Comparison of ENCODE assay signal across 9 cellular contexts in the genomic region with DNA sequence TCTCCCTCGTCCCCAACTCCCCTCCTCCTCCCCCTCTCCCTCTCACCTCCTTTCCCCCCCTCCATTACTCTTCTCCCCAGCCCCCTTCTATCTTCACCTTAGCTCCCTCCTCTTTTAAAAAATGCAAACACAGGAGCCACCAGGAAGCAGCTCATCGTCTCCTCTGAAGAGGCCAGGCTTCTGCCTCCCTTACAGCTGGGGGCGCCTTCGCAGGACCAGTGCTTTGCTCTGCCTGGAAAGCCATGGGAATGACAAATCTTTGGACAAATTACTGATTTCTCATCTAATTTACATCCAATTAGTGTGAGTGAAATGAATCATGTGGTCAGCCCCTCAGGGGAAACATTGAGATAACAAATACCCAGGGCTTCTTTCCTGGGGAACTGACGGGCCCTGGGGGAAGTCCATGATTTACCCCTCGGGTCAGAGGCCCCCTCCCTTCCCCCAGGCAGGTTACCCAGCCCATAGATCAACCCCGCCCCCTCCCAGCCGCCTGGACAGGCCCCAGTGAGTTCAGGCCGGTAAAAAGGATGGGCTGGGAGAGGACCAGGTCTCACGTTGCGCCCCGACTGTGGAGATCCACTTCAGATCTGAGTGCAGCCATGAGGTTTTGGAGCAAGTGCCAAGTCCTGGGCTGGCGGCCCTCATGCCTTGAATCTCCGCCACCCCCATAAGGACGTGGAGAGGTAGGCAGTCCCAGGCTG.
DNase-seq lines count a peak whose midpoint lies in the region; ATAC-seq and TF ChIP-seq lines count a peak whose summit lies in the region.
"Had no signal": no experiment of that assay in that cellular context is flagged by ENCODE, and none has a peak within 500 bp of the region (broad histone marks: within the 10 kb centered on the region; RNA-seq: fewer than 3 reads in every experiment).

No MANE protein-coding gene starts in this region.

- no peaks in the 10 kb centered on the region for H3K36me3 Mint-ChIP-seq in CD4-positive, CD25-positive, alpha-beta regulatory T cell
- H3K36me3 Mint-ChIP-seq in activated B cell treated with CpG ODN at 0.5 μM for 24 hours (ENCODE audit: low read depth): no peaks in the 10 kb centered on the region

- H3K9me3 ChIP-seq in CD4-positive, CD25-positive, alpha-beta regulatory T cell (ENCODE audit: control insufficient read depth in 2 of 2, low read length in 2 of 2): no peaks in the 10 kb centered on the region
- H3K9me3 ChIP-seq in left lung (no peaks in the 10 kb centered on the region), right atrium auricular region (no peaks in the 10 kb centered on the region)

- intact Hi-C loops in activated B cell treated with CpG ODN at 0.5 μM for 24 hours (cut with micrococcal nuclease) (loop anchor here (1.0 to 2.0 kb wide), 2 partner anchors 83 to 386 kb away; no protein-coding TSS in a partner anchor), left lung (cut with DNase I) (no loop called here)

- CTCF ChIA-PET in activated B cell treated with CpG ODN at 0.5 μM for 24 hours (lab: Charles Lee): interaction anchor here (0.9 to 1.3 kb wide), 3 partner anchors 33 to 530 kb away, joined by 3 to 4 read pairs (median 3); no protein-coding TSS in a partner anchor

- peaks cover 26% of the 10 kb centered on the region for H3K4me1 ChIP-seq in CD4-positive, CD25-positive, alpha-beta regulatory T cell (ENCODE audit: control insufficient read depth, insufficient read depth, low read length, poor library complexity, severe bottlenecking)
- H3K4me1 ChIP-seq in left lung (peaks cover 6 to 21% of the 10 kb centered on the region in 2 donors), right atrium auricular region (peaks cover 0 to 5% of the 10 kb centered on the region in 2 donors), foreskin keratinocyte (no peaks in the 10 kb centered on the region)

- peak overlapping the region; percentile 72 to 97 (median 94) for H3K27ac Mint-ChIP-seq in CD4-positive, CD25-positive, alpha-beta regulatory T cell
- peak overlapping the region; percentile 93 for H3K27ac Mint-ChIP-seq in activated B cell treated with CpG ODN at 0.5 μM for 24 hours

- peaks cover 5 to 63% (median 32%) of the 10 kb centered on the region in 4 donors for H3K4me1 Mint-ChIP-seq in CD4-positive, CD25-positive, alpha-beta regulatory T cell
- H3K4me1 Mint-ChIP-seq in activated B cell treated with CpG ODN at 0.5 μM for 24 hours: peaks cover 65% of the 10 kb centered on the region

- no peak for DNase-seq in CD4-positive, CD25-positive, alpha-beta regulatory T cell
- DNase-seq in activated B cell treated with CpG ODN at 0.5 μM for 24 hours (peak; percentile 42), left lung (peak in 1 of 2 donors; percentile 39), right atrium auricular region (ENCODE audit: low spot score) (no peak), foreskin keratinocyte (no peak), ureter (ENCODE audit: low spot score) (no peak), OCI-M1 (lab: John Stamatoyannopoulos, UW) (no peak)
- DNase-seq: NCI-H2081 treated with DMSO at 0.1 percent for 48 hours had no signal

- peak overlapping the region in 3 of 4 donors; percentile 51 to 80 (median 76) for H3K4me3 Mint-ChIP-seq in CD4-positive, CD25-positive, alpha-beta regulatory T cell
- H3K4me3 Mint-ChIP-seq in activated B cell treated with CpG ODN at 0.5 μM for 24 hours: peak overlapping the region; percentile 85

- TF ChIP-seq CTCF in activated B cell treated with CpG ODN at 0.5 μM for 24 hours (IDR thresholded peaks at IDR 0.05) (no peak), left lung (IDR thresholded peaks at IDR 0.05) (no peak), right atrium auricular region (IDR thresholded peaks at IDR 0.05) (no peak), foreskin keratinocyte (conservative IDR thresholded peaks at IDR 0.05) (no peak)

- H3K27me3 ChIP-seq in CD4-positive, CD25-positive, alpha-beta regulatory T cell (ENCODE audit: control insufficient read depth, insufficient read depth, low read length): no peaks in the 10 kb centered on the region
- H3K27me3 ChIP-seq in left lung: peaks cover 3 to 11% of the 10 kb centered on the region in 2 donors
- no peaks in the 10 kb centered on the region for H3K27me3 ChIP-seq in right atrium auricular region
- H3K27me3 ChIP-seq in foreskin keratinocyte: peaks cover 28% of the 10 kb centered on the region

- no peak overlapping the region for H3K27ac ChIP-seq in CD4-positive, CD25-positive, alpha-beta regulatory T cell (ENCODE audit: insufficient read depth, low read length, poor library complexity, severe bottlenecking)
- H3K27ac ChIP-seq in left lung (no peak overlapping the region), right atrium auricular region (no peak overlapping the region), foreskin keratinocyte (no peak overlapping the region)

- H3K27me3 Mint-ChIP-seq in CD4-positive, CD25-positive, alpha-beta regulatory T cell: peaks cover 5% of the 10 kb centered on the region
- H3K27me3 Mint-ChIP-seq in activated B cell treated with CpG ODN at 0.5 μM for 24 hours: no peaks in the 10 kb centered on the region

- no peaks in the 10 kb centered on the region for H3K36me3 ChIP-seq in CD4-positive, CD25-positive, alpha-beta regulatory T cell (ENCODE audit: control insufficient read depth, insufficient read depth, low read length)
- H3K36me3 ChIP-seq in left lung (no peaks in the 10 kb centered on the region), right atrium auricular region (no peaks in the 10 kb centered on the region)

- H3K4me3 ChIP-seq in CD4-positive, CD25-positive, alpha-beta regulatory T cell (ENCODE audit: low read depth, low read length): no peak overlapping the region
- H3K4me3 ChIP-seq in left lung (no peak overlapping the region), right atrium auricular region (no peak overlapping the region)

- ATAC-seq in CD4-positive, CD25-positive, alpha-beta regulatory T cell (ENCODE audit: low read depth in 2 of 2): no peak
- ATAC-seq in GM19463 (IDR thresholded peaks at IDR 0.05; ENCODE audit: unreplicated experiment): peak; percentile 21
- ATAC-seq in activated B cell treated with CpG ODN at 0.5 μM for 24 hours (ENCODE audit: low read depth): peak; percentile 62
- ATAC-seq in left lung: peak; percentile 73
- ATAC-seq in foreskin keratinocyte: no peak

- H3K9me3 Mint-ChIP-seq in CD4-positive, CD25-positive, alpha-beta regulatory T cell: no peaks in the 10 kb centered on the region
- H3K9me3 Mint-ChIP-seq in activated B cell treated with CpG ODN at 0.5 μM for 24 hours: no peaks in the 10 kb centered on the region

- POLR2A ChIA-PET in activated B cell treated with CpG ODN at 0.5 μM for 24 hours (lab: Charles Lee): interaction anchor here (0.5 to 4.4 kb wide), 12 partner anchors 10 to 528 kb away, joined by 3 to 85 read pairs (median 5); a partner anchor contains a TSS

Comparison
In these comparisons a context has a peak if more than half of its experiments do, and no peak if none do; other contexts are left out.
1. ATAC-seq: peak in GM19463 (single experiment), activated B cell treated with CpG ODN at 0.5 μM for 24 hours (single experiment) and left lung (single experiment); none in CD4-positive, CD25-positive, alpha-beta regulatory T cell (0 of 2) and foreskin keratinocyte (single experiment).